Comparison of ENCODE assay signal across 6 cellular contexts in the genomic region with DNA sequence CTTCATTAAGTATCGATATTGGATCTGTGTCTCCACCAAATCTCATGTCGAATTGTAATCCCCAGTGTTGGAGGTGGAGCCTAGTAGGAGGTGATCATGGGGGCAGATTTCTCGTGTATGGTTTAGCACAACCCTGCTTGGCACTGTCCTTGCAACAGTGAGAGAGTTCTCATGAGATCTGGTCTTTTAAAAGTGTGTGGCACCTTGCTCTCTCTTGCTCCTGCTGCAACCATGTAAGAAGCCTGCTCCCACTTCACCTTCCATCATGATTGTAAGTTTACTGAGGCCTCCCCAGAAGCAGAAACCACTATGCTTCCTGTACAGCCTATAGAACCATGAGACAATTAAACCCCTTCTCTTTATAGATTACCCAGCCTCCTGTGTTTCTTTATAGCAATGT.
"Had no signal": no experiment of that assay in that cellular context is flagged by ENCODE, and none has a peak within 500 bp of the region (broad histone marks: within the 10 kb centered on the region; RNA-seq: fewer than 3 reads in every experiment).

No MANE protein-coding gene starts in this region.

- H3K36me3 Mint-ChIP-seq: IgD-negative memory B cell had no signal

- DNase-seq: H9, HCEC 1CT had no signal

- H3K27ac Mint-ChIP-seq: GM23338, H9, IgD-negative memory B cell had no signal

- H3K4me3 ChIP-seq: GM23338 had no signal

- H3K4me3 Mint-ChIP-seq: GM23338, H9, IgD-negative memory B cell had no signal

- H3K27me3 Mint-ChIP-seq: IgD-negative memory B cell had no signal

- ATAC-seq: GM23338, HepG2 had no signal

- H3K27ac ChIP-seq: HL-60 had no signal

- H3K4me1 Mint-ChIP-seq: GM23338, H9, IgD-negative memory B cell had no signal
